1 cellular context compared by ENCODE assay signal in the genomic region with DNA sequence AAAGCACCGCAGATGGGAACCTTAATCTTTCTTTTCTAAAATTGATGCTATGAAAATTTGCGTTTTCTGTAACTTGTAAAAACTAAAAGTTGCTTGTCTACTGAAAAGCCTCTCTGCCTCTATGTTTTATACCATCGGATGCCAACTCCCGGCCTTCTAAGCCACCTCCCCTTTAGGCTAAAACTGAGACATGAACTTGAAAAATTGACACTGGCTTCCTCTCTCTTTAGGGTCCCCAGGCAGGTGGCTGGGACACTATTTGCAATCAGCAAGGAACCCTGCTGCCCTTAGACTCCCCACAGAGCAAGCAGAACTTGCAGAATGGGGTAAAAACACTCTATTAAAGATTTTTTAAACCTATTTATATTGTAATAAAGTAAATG.
TF ChIP-seq lines count a peak whose summit lies in the region.

No MANE protein-coding gene starts in this region.

TF ChIP-seq in WTC11, 78 proteins besides CTCF, POLR2A, EP300 and RAD21:
- TF ChIP-seq, protein P1, sequence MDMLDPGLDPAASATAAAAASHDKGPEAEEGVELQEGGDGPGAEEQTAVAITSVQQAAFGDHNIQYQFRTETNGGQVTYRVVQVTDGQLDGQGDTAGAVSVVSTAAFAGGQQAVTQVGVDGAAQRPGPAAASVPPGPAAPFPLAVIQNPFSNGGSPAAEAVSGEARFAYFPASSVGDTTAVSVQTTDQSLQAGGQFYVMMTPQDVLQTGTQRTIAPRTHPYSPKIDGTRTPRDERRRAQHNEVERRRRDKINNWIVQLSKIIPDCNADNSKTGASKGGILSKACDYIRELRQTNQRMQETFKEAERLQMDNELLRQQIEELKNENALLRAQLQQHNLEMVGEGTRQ (CRISPR knock-in tag; IDR thresholded peaks at IDR 0.05), result no peak
- no peak for TF ChIP-seq GRHL2 (CRISPR knock-in tag; IDR thresholded peaks at IDR 0.05; ENCODE audit: insufficient replicate concordance, severe bottlenecking)
- TF ChIP-seq, protein P2, sequence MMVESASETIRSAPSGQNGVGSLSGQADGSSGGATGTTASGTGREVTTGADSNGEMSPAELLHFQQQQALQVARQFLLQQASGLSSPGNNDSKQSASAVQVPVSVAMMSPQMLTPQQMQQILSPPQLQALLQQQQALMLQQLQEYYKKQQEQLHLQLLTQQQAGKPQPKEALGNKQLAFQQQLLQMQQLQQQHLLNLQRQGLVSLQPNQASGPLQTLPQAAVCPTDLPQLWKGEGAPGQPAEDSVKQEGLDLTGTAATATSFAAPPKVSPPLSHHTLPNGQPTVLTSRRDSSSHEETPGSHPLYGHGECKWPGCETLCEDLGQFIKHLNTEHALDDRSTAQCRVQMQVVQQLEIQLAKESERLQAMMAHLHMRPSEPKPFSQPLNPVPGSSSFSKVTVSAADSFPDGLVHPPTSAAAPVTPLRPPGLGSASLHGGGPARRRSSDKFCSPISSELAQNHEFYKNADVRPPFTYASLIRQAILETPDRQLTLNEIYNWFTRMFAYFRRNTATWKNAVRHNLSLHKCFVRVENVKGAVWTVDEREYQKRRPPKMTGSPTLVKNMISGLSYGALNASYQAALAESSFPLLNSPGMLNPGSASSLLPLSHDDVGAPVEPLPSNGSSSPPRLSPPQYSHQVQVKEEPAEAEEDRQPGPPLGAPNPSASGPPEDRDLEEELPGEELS (CRISPR knock-in tag; IDR thresholded peaks at IDR 0.05), result no peak
- TF ChIP-seq NFYB (CRISPR knock-in tag; conservative IDR thresholded peaks at IDR 0.05; ENCODE audit: low read depth), result no peak
- TF ChIP-seq GTF2I (CRISPR knock-in tag; conservative IDR thresholded peaks at IDR 0.05), result no peak
- TF ChIP-seq, protein P3, sequence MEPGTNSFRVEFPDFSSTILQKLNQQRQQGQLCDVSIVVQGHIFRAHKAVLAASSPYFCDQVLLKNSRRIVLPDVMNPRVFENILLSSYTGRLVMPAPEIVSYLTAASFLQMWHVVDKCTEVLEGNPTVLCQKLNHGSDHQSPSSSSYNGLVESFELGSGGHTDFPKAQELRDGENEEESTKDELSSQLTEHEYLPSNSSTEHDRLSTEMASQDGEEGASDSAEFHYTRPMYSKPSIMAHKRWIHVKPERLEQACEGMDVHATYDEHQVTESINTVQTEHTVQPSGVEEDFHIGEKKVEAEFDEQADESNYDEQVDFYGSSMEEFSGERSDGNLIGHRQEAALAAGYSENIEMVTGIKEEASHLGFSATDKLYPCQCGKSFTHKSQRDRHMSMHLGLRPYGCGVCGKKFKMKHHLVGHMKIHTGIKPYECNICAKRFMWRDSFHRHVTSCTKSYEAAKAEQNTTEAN (CRISPR knock-in tag; IDR thresholded peaks at IDR 0.05), result no peak
- TF ChIP-seq NR2C2 (CRISPR knock-in tag; IDR thresholded peaks at IDR 0.05), result no peak
- no peak for TF ChIP-seq FOXK1 (CRISPR knock-in tag; IDR thresholded peaks at IDR 0.05)
- TF ChIP-seq CREB1 (CRISPR knock-in tag; IDR thresholded peaks at IDR 0.05), result no peak
- TF ChIP-seq, protein P4, sequence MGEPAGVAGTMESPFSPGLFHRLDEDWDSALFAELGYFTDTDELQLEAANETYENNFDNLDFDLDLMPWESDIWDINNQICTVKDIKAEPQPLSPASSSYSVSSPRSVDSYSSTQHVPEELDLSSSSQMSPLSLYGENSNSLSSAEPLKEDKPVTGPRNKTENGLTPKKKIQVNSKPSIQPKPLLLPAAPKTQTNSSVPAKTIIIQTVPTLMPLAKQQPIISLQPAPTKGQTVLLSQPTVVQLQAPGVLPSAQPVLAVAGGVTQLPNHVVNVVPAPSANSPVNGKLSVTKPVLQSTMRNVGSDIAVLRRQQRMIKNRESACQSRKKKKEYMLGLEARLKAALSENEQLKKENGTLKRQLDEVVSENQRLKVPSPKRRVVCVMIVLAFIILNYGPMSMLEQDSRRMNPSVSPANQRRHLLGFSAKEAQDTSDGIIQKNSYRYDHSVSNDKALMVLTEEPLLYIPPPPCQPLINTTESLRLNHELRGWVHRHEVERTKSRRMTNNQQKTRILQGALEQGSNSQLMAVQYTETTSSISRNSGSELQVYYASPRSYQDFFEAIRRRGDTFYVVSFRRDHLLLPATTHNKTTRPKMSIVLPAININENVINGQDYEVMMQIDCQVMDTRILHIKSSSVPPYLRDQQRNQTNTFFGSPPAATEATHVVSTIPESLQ (CRISPR knock-in tag; IDR thresholded peaks at IDR 0.05), result no peak
- TF ChIP-seq ZNF423 (CRISPR knock-in tag; IDR thresholded peaks at IDR 0.05), result no peak
- TF ChIP-seq, protein P5, sequence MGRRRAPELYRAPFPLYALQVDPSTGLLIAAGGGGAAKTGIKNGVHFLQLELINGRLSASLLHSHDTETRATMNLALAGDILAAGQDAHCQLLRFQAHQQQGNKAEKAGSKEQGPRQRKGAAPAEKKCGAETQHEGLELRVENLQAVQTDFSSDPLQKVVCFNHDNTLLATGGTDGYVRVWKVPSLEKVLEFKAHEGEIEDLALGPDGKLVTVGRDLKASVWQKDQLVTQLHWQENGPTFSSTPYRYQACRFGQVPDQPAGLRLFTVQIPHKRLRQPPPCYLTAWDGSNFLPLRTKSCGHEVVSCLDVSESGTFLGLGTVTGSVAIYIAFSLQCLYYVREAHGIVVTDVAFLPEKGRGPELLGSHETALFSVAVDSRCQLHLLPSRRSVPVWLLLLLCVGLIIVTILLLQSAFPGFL (CRISPR knock-in tag; IDR thresholded peaks at IDR 0.05; ENCODE audit: borderline replicate concordance), result no peak
- TF ChIP-seq, protein P6, sequence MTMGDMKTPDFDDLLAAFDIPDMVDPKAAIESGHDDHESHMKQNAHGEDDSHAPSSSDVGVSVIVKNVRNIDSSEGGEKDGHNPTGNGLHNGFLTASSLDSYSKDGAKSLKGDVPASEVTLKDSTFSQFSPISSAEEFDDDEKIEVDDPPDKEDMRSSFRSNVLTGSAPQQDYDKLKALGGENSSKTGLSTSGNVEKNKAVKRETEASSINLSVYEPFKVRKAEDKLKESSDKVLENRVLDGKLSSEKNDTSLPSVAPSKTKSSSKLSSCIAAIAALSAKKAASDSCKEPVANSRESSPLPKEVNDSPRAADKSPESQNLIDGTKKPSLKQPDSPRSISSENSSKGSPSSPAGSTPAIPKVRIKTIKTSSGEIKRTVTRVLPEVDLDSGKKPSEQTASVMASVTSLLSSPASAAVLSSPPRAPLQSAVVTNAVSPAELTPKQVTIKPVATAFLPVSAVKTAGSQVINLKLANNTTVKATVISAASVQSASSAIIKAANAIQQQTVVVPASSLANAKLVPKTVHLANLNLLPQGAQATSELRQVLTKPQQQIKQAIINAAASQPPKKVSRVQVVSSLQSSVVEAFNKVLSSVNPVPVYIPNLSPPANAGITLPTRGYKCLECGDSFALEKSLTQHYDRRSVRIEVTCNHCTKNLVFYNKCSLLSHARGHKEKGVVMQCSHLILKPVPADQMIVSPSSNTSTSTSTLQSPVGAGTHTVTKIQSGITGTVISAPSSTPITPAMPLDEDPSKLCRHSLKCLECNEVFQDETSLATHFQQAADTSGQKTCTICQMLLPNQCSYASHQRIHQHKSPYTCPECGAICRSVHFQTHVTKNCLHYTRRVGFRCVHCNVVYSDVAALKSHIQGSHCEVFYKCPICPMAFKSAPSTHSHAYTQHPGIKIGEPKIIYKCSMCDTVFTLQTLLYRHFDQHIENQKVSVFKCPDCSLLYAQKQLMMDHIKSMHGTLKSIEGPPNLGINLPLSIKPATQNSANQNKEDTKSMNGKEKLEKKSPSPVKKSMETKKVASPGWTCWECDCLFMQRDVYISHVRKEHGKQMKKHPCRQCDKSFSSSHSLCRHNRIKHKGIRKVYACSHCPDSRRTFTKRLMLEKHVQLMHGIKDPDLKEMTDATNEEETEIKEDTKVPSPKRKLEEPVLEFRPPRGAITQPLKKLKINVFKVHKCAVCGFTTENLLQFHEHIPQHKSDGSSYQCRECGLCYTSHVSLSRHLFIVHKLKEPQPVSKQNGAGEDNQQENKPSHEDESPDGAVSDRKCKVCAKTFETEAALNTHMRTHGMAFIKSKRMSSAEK (CRISPR knock-in tag; IDR thresholded peaks at IDR 0.05; ENCODE audit: borderline replicate concordance), result no peak
- no peak for TF ChIP-seq ZNF138 (CRISPR knock-in tag; conservative IDR thresholded peaks at IDR 0.05)
- no peak for TF ChIP-seq TCF7 (CRISPR knock-in tag; IDR thresholded peaks at IDR 0.05; ENCODE audit: low read depth)
- TF ChIP-seq, protein P7, sequence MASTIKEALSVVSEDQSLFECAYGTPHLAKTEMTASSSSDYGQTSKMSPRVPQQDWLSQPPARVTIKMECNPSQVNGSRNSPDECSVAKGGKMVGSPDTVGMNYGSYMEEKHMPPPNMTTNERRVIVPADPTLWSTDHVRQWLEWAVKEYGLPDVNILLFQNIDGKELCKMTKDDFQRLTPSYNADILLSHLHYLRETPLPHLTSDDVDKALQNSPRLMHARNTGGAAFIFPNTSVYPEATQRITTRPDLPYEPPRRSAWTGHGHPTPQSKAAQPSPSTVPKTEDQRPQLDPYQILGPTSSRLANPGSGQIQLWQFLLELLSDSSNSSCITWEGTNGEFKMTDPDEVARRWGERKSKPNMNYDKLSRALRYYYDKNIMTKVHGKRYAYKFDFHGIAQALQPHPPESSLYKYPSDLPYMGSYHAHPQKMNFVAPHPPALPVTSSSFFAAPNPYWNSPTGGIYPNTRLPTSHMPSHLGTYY (CRISPR knock-in tag; IDR thresholded peaks at IDR 0.05), result no peak
- no peak for TF ChIP-seq ELF4 (CRISPR knock-in tag; IDR thresholded peaks at IDR 0.05; ENCODE audit: low read depth)
